ENCODE assay signal across 1 cellular context in the genomic region with DNA sequence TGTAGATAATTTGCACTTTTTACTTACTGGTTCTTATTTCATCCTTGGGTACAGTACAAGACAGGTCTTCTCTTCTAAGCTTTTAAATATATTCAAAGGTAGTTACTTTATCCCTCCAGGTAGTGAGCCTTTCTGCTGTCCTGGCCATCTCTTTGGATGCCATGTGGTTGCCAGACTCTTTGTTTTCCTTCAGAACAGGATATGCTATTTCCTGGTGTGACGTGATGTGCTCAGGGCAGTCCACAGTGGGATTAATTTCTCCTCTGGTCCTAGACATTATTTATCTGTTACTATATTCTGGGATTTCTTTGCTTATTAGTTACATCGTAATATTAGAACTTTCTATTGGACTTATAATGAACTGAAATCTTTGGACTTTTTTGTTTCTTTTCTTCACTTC.
TF ChIP-seq lines count a peak whose summit lies in the region.

No MANE protein-coding gene starts in this region.

TF ChIP-seq in SK-N-SH treated with all-trans-retinoic acid at 6 μM for 48 hours, 23 proteins besides CTCF, POLR2A, EP300 and RAD21 (continued from another document):
- TF ChIP-seq, protein P1, sequence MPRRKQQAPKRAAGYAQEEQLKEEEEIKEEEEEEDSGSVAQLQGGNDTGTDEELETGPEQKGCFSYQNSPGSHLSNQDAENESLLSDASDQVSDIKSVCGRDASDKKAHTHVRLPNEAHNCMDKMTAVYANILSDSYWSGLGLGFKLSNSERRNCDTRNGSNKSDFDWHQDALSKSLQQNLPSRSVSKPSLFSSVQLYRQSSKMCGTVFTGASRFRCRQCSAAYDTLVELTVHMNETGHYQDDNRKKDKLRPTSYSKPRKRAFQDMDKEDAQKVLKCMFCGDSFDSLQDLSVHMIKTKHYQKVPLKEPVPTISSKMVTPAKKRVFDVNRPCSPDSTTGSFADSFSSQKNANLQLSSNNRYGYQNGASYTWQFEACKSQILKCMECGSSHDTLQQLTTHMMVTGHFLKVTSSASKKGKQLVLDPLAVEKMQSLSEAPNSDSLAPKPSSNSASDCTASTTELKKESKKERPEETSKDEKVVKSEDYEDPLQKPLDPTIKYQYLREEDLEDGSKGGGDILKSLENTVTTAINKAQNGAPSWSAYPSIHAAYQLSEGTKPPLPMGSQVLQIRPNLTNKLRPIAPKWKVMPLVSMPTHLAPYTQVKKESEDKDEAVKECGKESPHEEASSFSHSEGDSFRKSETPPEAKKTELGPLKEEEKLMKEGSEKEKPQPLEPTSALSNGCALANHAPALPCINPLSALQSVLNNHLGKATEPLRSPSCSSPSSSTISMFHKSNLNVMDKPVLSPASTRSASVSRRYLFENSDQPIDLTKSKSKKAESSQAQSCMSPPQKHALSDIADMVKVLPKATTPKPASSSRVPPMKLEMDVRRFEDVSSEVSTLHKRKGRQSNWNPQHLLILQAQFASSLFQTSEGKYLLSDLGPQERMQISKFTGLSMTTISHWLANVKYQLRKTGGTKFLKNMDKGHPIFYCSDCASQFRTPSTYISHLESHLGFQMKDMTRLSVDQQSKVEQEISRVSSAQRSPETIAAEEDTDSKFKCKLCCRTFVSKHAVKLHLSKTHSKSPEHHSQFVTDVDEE (CRISPR knock-in tag; IDR thresholded peaks at IDR 0.05), result no peak
TF ChIP-seq in SK-N-SH treated with all-trans-retinoic acid at 6 μM for 48 hours: peak in this region for 0.
